Comparison of ENCODE assay signal across 8 cellular contexts in genomic region chr17:63434951-63435571, GRCh38. TPM values are rescaled to one million over a fixed set of nuclear protein-coding genes. Genes with fewer than 3 reads are reported as not detected.
DNase-seq lines count a peak whose midpoint lies in the region; ATAC-seq and TF ChIP-seq lines count a peak whose summit lies in the region.

No MANE protein-coding gene starts in this region.

- H3K36me3 ChIP-seq in body of pancreas (replicated peaks in 1 of 2; ENCODE audit: insufficient read depth in 1 of 2, low read depth in 2 of 2): no peaks in the 10 kb centered on the region
- H3K36me3 ChIP-seq in thoracic aorta: no peaks in the 10 kb centered on the region

- peak overlapping the region; percentile 53 to 87 (median 73) for H3K27ac ChIP-seq in body of pancreas
- no peak overlapping the region for H3K27ac ChIP-seq in thoracic aorta

- TF ChIP-seq CTCF in body of pancreas (IDR thresholded peaks at IDR 0.05): peak in 1 of 7 experiments; percentile 10
- no peak for TF ChIP-seq CTCF in thoracic aorta (IDR thresholded peaks at IDR 0.05)

- DNase-seq in EL (peak; percentile 73), NCI-H2196 treated with DMSO at 0.1 percent for 48 hours (lab: John Stamatoyannopoulos, UW; ENCODE audit: unreplicated experiment) (peak; percentile 68), body of pancreas (peak; percentile 93 to 96 (median 94)), inferior parietal cortex (ENCODE audit: extremely low spot score) (peak; percentile 78), thoracic aorta (ENCODE audit: low spot score) (peak; percentile 45), NCI-H524 treated with DMSO at 0.1 percent for 48 hours (lab: John Stamatoyannopoulos, UW) (no peak)

- no peaks in the 10 kb centered on the region for H3K27me3 ChIP-seq in body of pancreas
- H3K27me3 ChIP-seq in thoracic aorta (replicated peaks; ENCODE audit: insufficient read depth): no peaks in the 10 kb centered on the region

- H3K9me3 ChIP-seq in body of pancreas (no peaks in the 10 kb centered on the region), thoracic aorta (no peaks in the 10 kb centered on the region)

- intact Hi-C loops in body of pancreas (cut with DNase I): loop anchor here (5.0 kb wide), 2 partner anchors 42 to 172 kb away; partner anchors contain the start of gene ACE

- 26 to 77% methylated on average over 9 to 25 of the region's 25 CpGs for WGBS in body of pancreas, 2 donors

- H3K4me3 ChIP-seq in body of pancreas (no peak overlapping the region), thoracic aorta (peak overlapping the region; percentile 48)

- no peak for TF ChIP-seq POLR2A in body of pancreas (IDR thresholded peaks at IDR 0.05)

- H3K4me1 ChIP-seq in body of pancreas (peaks cover 75% of the 10 kb centered on the region), thoracic aorta (ENCODE audit: control insufficient read depth in 1 of 2, low read depth in 2 of 2) (peaks cover 27 to 40% of the 10 kb centered on the region in 2 donors)

- ATAC-seq in body of pancreas (peak; percentile 73), thoracic aorta (ENCODE audit: insufficient number of reproducible peaks, low FRiP score, low read depth) (peak; percentile 34), GM18867 (IDR thresholded peaks at IDR 0.05; ENCODE audit: unreplicated experiment) (no peak), HG03159 (IDR thresholded peaks at IDR 0.05; ENCODE audit: unreplicated experiment) (no peak)

RNA-seq across cellular contexts. Expression of gene CYB561, which starts 11.0 kb away (rescaled TPM):
- 100 to 1,000 TPM in 1 of 2 donors, 10 to 100 TPM in 1; 61.5 to 137 TPM for total RNA-seq in body of pancreas
- 10 to 100 TPM; 19.0 to 23.7 TPM for total RNA-seq in thoracic aorta

RNA-seq across cellular contexts. Expression of gene ACE, which starts 41.8 kb away (rescaled TPM):
- total RNA-seq in body of pancreas (1 to 10 TPM; 5.3 to 6.2 TPM), thoracic aorta (10 to 100 TPM in 1 of 2 donors, 1 to 10 TPM in 1; 5.4 to 16.5 TPM)

Comparison
In these comparisons a context has a peak if more than half of its experiments do, and no peak if none do; other contexts are left out.
1. ATAC-seq: peak in body of pancreas (single experiment) and thoracic aorta (single experiment); none in GM18867 (single experiment) and HG03159 (single experiment).
2. H3K27ac ChIP-seq: peak in body of pancreas (4 of 4); none in thoracic aorta (0 of 2).